13 cellular contexts compared by ENCODE assay signal in the genomic region with DNA sequence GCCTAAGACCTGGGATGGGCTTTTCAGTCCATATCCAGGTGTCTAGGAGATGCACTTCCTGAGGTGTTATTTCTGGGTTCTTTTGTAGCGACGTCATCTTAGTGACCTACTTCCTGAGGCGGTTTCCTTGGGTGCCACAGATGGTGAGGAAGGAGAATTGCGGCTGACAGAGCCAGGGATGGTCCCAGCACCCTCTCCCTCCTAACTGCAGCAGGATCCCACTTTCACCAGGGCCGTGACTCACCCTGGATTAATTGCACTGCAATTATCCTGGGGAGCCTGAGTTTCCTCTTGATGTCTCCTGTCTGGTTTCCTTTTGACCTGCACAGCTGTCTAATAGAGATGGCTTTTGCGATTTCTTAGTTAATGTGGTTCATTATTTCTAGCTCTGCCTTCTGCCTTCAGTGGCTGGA.
A peak's percentile ranks its signal among the peaks of the same experiment; 100 is the strongest.
DNase-seq lines count a peak whose midpoint lies in the region; ATAC-seq and TF ChIP-seq lines count a peak whose summit lies in the region.
"Had no signal": no experiment of that assay in that cellular context is flagged by ENCODE, and none has a peak within 500 bp of the region (broad histone marks: within the 10 kb centered on the region; RNA-seq: fewer than 3 reads in every experiment).

No MANE protein-coding gene starts in this region.

- no peaks in the 10 kb centered on the region for H3K36me3 Mint-ChIP-seq in CD4-positive, alpha-beta memory T cell
- H3K36me3 Mint-ChIP-seq in T-helper 17 cell (ENCODE audit: low read depth) = no peaks in the 10 kb centered on the region

- RAD21 ChIA-PET in HCT116 (lab: Charles Lee; ENCODE audit: low non-redundant PET in 1 of 2, low total read pairs in 2 of 2, uncharacterized antibody in 2 of 2, unreplicated experiment in 2 of 2) = no interaction called here

- ATAC-seq in HCT116 (peak; percentile 98), T-helper 17 cell (peak; percentile 59), HG03520 (IDR thresholded peaks at IDR 0.05; ENCODE audit: unreplicated experiment) (no peak), HG02763 (IDR thresholded peaks at IDR 0.05; ENCODE audit: unreplicated experiment) (no peak), mucosa of descending colon (no peak)
- ATAC-seq: activated T-cell treated with anti-CD3 and anti-CD28 coated beads, Interleukin-2, amount 50 U/mL, for 4 hours had no signal

- no peak overlapping the region for H3K27ac ChIP-seq in CD4-positive, alpha-beta memory T cell (ENCODE audit: low read depth, low read length)
- H3K27ac ChIP-seq in HCT116 (ENCODE audit: low read depth, low read length) = no peak overlapping the region
- H3K27ac ChIP-seq: left ventricle myocardium inferior had no signal

- H3K27ac Mint-ChIP-seq in CD4-positive, alpha-beta memory T cell = peak overlapping the region in 1 of 7 donors; percentile 38
- H3K27ac Mint-ChIP-seq in T-helper 17 cell = no peak overlapping the region

- peak overlapping the region; percentile 37 for H3K4me2 ChIP-seq in HCT116 (ENCODE audit: low read length)

- H4K20me1 ChIP-seq in HCT116 (ENCODE audit: insufficient read depth) = no peaks in the 10 kb centered on the region

- peak overlapping the region in 6 of 8 donors; percentile 29 to 71 (median 54) for H3K4me3 Mint-ChIP-seq in CD4-positive, alpha-beta memory T cell
- peak overlapping the region; percentile 25 for H3K4me3 Mint-ChIP-seq in T-helper 17 cell
- H3K4me3 Mint-ChIP-seq: activated T-cell treated with anti-CD3 and anti-CD28 coated beads, Interleukin-2, amount 50 U/mL, for 4 hours had no signal

- peaks cover 6% of the 10 kb centered on the region for H3K4me1 ChIP-seq in CD4-positive, alpha-beta memory T cell (ENCODE audit: insufficient read depth, low read length)
- H3K4me1 ChIP-seq in HCT116 (ENCODE audit: control insufficient read depth in 1 of 2, insufficient read depth in 2 of 2, low read length in 2 of 2) = peaks cover 7 to 10% of the 10 kb centered on the region in 2 experiments
- H3K4me1 ChIP-seq in mucosa of descending colon (ENCODE audit: low read depth) = no peaks in the 10 kb centered on the region
- H3K4me1 ChIP-seq: left ventricle myocardium inferior had no signal

- H3K9me3 Mint-ChIP-seq in CD4-positive, alpha-beta memory T cell = peaks cover 0 to 9% (median 0%) of the 10 kb centered on the region in 8 donors
- H3K9me3 Mint-ChIP-seq: activated T-cell treated with anti-CD3 and anti-CD28 coated beads, Interleukin-2, amount 50 U/mL, for 4 hours had no signal

- H3K79me2 ChIP-seq in HCT116 (ENCODE audit: insufficient read depth, low read length) = no peaks in the 10 kb centered on the region

- CTCF ChIA-PET in CD4-positive, alpha-beta memory T cell (lab: Charles Lee; ENCODE audit: partially characterized antibody) = no interaction called here
- CTCF ChIA-PET in HCT116 (lab: Charles Lee) = no interaction called here

- no peak for TF ChIP-seq POLR2A in HCT116 (IDR thresholded peaks at IDR 0.05; ENCODE audit: borderline replicate concordance, extremely low read depth, insufficient read depth, insufficient read length)

- H3K9me3 ChIP-seq in CD4-positive, alpha-beta memory T cell (ENCODE audit: control insufficient read depth in 1 of 2, low read length in 2 of 2) = no peaks in the 10 kb centered on the region
- H3K9me3 ChIP-seq in HCT116 (ENCODE audit: control insufficient read depth in 1 of 2, insufficient read depth in 1 of 2, low read depth in 1 of 2, low read length in 2 of 2) (no peaks in the 10 kb centered on the region), T-helper 17 cell (ENCODE audit: control insufficient read depth, low read length, poor library complexity, severe bottlenecking) (no peaks in the 10 kb centered on the region), mucosa of descending colon (no peaks in the 10 kb centered on the region)
- H3K9me3 ChIP-seq: left ventricle myocardium inferior had no signal

- no TSS peak for BruUV-seq in HCT116 (replicated peaks; lab: Mats Ljungman, UMichigan)

- peaks cover 19 to 20% of the 10 kb centered on the region in 2 donors for H3K27me3 Mint-ChIP-seq in CD4-positive, alpha-beta memory T cell
- H3K27me3 Mint-ChIP-seq in T-helper 17 cell = peaks cover 36% of the 10 kb centered on the region

- no peaks in the 10 kb centered on the region for H3K9me2 ChIP-seq in HCT116 (ENCODE audit: insufficient read depth)

- DNase-seq in CD4-positive, alpha-beta memory T cell = no peak
- DNase-seq in HCT116 (ENCODE audit: low read depth, low spot score) (peak; percentile 56), T-helper 17 cell (no peak), islet precursor cell (peak; percentile 97), NCI-H1694 treated with DMSO at 0.1 percent for 48 hours (lab: John Stamatoyannopoulos, UW) (no peak), mucosa of descending colon (no peak)
- DNase-seq: activated T-cell treated with anti-CD3 and anti-CD28 coated beads, Interleukin-2, amount 50 U/mL, for 4 hours; Calu3; central memory CD4-positive, alpha-beta T cell; left ventricle myocardium inferior; stimulated activated CD4-positive, alpha-beta T cell treated with anti-CD3 and anti-CD28 coated beads, Interleukin-4, amount 100 ng/mL, for 24 hours had no signal

- no peak for TF ChIP-seq RAD21 in HCT116 (IDR thresholded peaks at IDR 0.05; ENCODE audit: low read depth)

- H3K4me3 ChIP-seq in CD4-positive, alpha-beta memory T cell (ENCODE audit: low read length in 2 of 2) = no peak overlapping the region
- H3K4me3 ChIP-seq in HCT116 (replicated peaks in 1 of 2; ENCODE audit: low read depth in 1 of 2, low read length in 2 of 2) (no peak overlapping the region; a peak in 1 of 4 replicates), mucosa of descending colon (no peak overlapping the region)
- H3K4me3 ChIP-seq: left ventricle myocardium inferior had no signal

- POLR2A ChIA-PET in CD4-positive, alpha-beta memory T cell (lab: Charles Lee; ENCODE audit: partially characterized antibody) = no interaction called here
- POLR2A ChIA-PET in HCT116 (lab: Charles Lee) = no interaction called here

- intact Hi-C loops in CD4-positive, alpha-beta memory T cell (cut with micrococcal nuclease) = no loop called here
- intact Hi-C loops in HCT116 (cut with micrococcal nuclease) = no loop called here
- intact Hi-C loops in mucosa of descending colon (cut with DNase I, micrococcal nuclease) = no loop called here

- H3K27me3 ChIP-seq in CD4-positive, alpha-beta memory T cell (ENCODE audit: insufficient read depth, low read length) = peaks cover 6% of the 10 kb centered on the region
- no peaks in the 10 kb centered on the region; the same call in 1 of the 2 replicates for H3K27me3 ChIP-seq in HCT116 (ENCODE audit: insufficient read depth, low read length)

- H3K36me3 ChIP-seq in CD4-positive, alpha-beta memory T cell (ENCODE audit: insufficient read depth, low read length) = no peaks in the 10 kb centered on the region
- H3K36me3 ChIP-seq in HCT116 (ENCODE audit: control insufficient read depth in 1 of 2, insufficient read depth in 2 of 2, low read length in 2 of 2) (no peaks in the 10 kb centered on the region), mucosa of descending colon (ENCODE audit: low read depth) (no peaks in the 10 kb centered on the region)
- H3K36me3 ChIP-seq: left ventricle myocardium inferior had no signal

- peaks cover 12 to 29% (median 18%) of the 10 kb centered on the region in 4 donors for H3K4me1 Mint-ChIP-seq in CD4-positive, alpha-beta memory T cell
- H3K4me1 Mint-ChIP-seq in T-helper 17 cell = peaks cover 7% of the 10 kb centered on the region

- no peak overlapping the region for H3K9ac ChIP-seq in HCT116 (ENCODE audit: low read length)

- H2AFZ ChIP-seq in HCT116 (ENCODE audit: low read depth, low read length, poor library complexity, severe bottlenecking) = peak overlapping the region; percentile 3

- TF ChIP-seq CTCF in HCT116 (IDR thresholded peaks at IDR 0.05 in 2 of 3, conservative IDR thresholded peaks at IDR 0.05 in 1 of 3; ENCODE audit: borderline replicate concordance in 1 of 3, insufficient read depth in 1 of 3, low read depth in 2 of 3, low read length in 2 of 3) (peak in 2 of 3 experiments; percentile 29; a peak in 2 of 6 replicates), mucosa of descending colon (IDR thresholded peaks at IDR 0.05) (no peak)

TF ChIP-seq in HCT116, 20 proteins besides CTCF, POLR2A, EP300 and RAD21:
- TF ChIP-seq ZNF274 (IDR thresholded peaks at IDR 0.05; ENCODE audit: low read depth, low read length) (no peak), CBX3 (IDR thresholded peaks at IDR 0.05; ENCODE audit: low read depth) (no peak; the same call in 1 of the 2 replicates), SP1 (IDR thresholded peaks at IDR 0.05; ENCODE audit: low read depth) (no peak), YY1 (IDR thresholded peaks at IDR 0.05; ENCODE audit: extremely low read depth, insufficient replicate concordance, low read depth, low read length) (no peak), FOSL1 (IDR thresholded peaks at IDR 0.05; ENCODE audit: low read depth) (peak; percentile 31), CEBPB (IDR thresholded peaks at IDR 0.05; ENCODE audit: low read depth) (no peak), ELF1 (IDR thresholded peaks at IDR 0.05; ENCODE audit: borderline replicate concordance, low read depth) (peak; percentile 39; the same call in 1 of the 2 replicates), JUND (IDR thresholded peaks at IDR 0.05) (peak; percentile 58)

Comparison
In these comparisons a context has a peak if more than half of its experiments do, and no peak if none do; other contexts are left out.
1. DNase-seq: peak in HCT116 (single experiment) and islet precursor cell (single experiment); none in CD4-positive, alpha-beta memory T cell (0 of 5), T-helper 17 cell (0 of 3), NCI-H1694 treated with DMSO at 0.1 percent for 48 hours (single experiment) and mucosa of descending colon (0 of 3).
2. ATAC-seq: peak in HCT116 (single experiment) and T-helper 17 cell (single experiment); none in HG03520 (single experiment), HG02763 (single experiment) and mucosa of descending colon (single experiment).